In genomic region chrY:13664162-13664561, GRCh38 we compare ENCODE assay signal across 8 cellular contexts. TPM values are rescaled to one million over a fixed set of nuclear protein-coding genes. Genes with fewer than 3 reads are reported as not detected.
"Had no signal": no experiment of that assay in that cellular context is flagged by ENCODE, and none has a peak within 500 bp of the region (broad histone marks: within the 10 kb centered on the region; RNA-seq: fewer than 3 reads in every experiment).

No MANE protein-coding gene starts in this region.

- DNase-seq: GOT3, H7, HFFc6 had no signal

- H3K4me3 ChIP-seq: HAP-1 had no signal

- H3K27ac Mint-ChIP-seq: HFFc6, IgD-negative memory B cell had no signal

- H3K36me3 ChIP-seq: HAP-1 had no signal

- ATAC-seq: HCT116, HepG2 had no signal

- H3K9me3 Mint-ChIP-seq: IgD-negative memory B cell had no signal

- H3K4me3 Mint-ChIP-seq: HFFc6, IgD-negative memory B cell had no signal

- H3K27me3 Mint-ChIP-seq: IgD-negative memory B cell had no signal

- H3K36me3 Mint-ChIP-seq: IgD-negative memory B cell had no signal

- H3K4me1 Mint-ChIP-seq: IgD-negative memory B cell had no signal

- H3K9me3 ChIP-seq: HAP-1 had no signal

- H3K4me1 ChIP-seq: HAP-1 had no signal

RNA-seq across cellular contexts. Expression of gene TMSB4Y, which starts 39.5 kb away (rescaled TPM):
- total RNA-seq: H7, HT-29 had no signal
- polyA plus RNA-seq: IgD-negative memory B cell had no signal
